In the genomic region with DNA sequence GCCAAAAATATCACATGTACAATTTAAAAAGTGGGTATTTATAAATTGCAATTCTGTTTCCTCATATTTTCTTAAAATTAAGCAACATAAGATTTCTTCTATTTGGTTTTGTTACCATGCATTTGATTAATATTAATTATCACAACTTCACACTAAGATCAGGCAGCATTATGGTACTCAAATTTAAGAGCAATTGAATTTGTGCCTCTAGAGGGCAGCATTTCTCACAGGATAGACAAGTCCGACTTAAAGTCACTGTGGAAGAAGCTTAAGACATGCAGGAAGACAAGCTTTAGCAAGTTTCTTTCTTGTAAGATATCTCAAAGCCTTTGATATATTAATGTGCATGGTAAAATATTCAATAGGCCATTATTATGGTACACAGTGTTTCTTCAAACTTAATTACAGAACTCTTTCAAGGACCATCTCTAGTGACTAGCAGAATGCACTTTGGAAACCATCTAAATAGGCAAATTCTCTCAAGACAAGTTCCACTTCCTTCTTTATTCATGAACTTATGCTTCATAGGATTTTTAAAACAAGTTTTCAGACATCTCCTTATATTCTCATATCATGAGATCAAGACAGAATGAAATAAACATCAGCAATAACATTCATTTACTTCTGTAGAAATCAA, we compare ENCODE assay signal across 8 cellular contexts. TPM values are rescaled to one million over a fixed set of nuclear protein-coding genes. Genes with fewer than 3 reads are reported as not detected.
DNase-seq lines count a peak whose midpoint lies in the region; ATAC-seq and TF ChIP-seq lines count a peak whose summit lies in the region.

No MANE protein-coding gene starts in this region.

- H2AFZ ChIP-seq in DND-41 (ENCODE audit: low read depth, low read length) (no peak overlapping the region), OCI-LY7 (ENCODE audit: low read length) (no peak overlapping the region)

- TF ChIP-seq CTCF in DND-41 (IDR thresholded peaks at IDR 0.05; ENCODE audit: borderline replicate concordance, extremely low read depth, low read length, poor library complexity, severe bottlenecking) = peak; percentile 88
- TF ChIP-seq CTCF in OCI-LY7 (conservative IDR thresholded peaks at IDR 0.05; ENCODE audit: low read length) = peak; percentile 99
- TF ChIP-seq CTCF in glutamatergic neuron (IDR thresholded peaks at IDR 0.05; ENCODE audit: partially characterized antibody, unreplicated experiment) = peak; percentile 84

- H3K79me2 ChIP-seq in DND-41 (ENCODE audit: insufficient read depth, low read length) = peaks cover 44% of the 10 kb centered on the region
- H3K79me2 ChIP-seq in OCI-LY7 (ENCODE audit: insufficient read depth, low read depth, low read length) = peaks cover 92% of the 10 kb centered on the region

- H3K4me2 ChIP-seq in DND-41 (ENCODE audit: insufficient read depth, low read length) (no peak overlapping the region), OCI-LY7 (ENCODE audit: low read length) (peak overlapping the region; percentile 73)

- no TSS peak for BruUV-seq in OCI-LY7 (replicated peaks; lab: Mats Ljungman, UMichigan)

- H3K4me1 Mint-ChIP-seq in glutamatergic neuron (ENCODE audit: low read depth, unreplicated experiment) = peaks cover 9% of the 10 kb centered on the region

- H3K27ac Mint-ChIP-seq in glutamatergic neuron (ENCODE audit: unreplicated experiment) = no peak overlapping the region

- no peak overlapping the region for H3K4me3 Mint-ChIP-seq in glutamatergic neuron (ENCODE audit: unreplicated experiment)

- no peaks in the 10 kb centered on the region for H3K36me3 Mint-ChIP-seq in glutamatergic neuron (ENCODE audit: unreplicated experiment)

- peak; percentile 65 for DNase-seq in DND-41
- DNase-seq in HT1080 (ENCODE audit: low read depth) = peak; percentile 64
- DNase-seq in OCI-LY7 (ENCODE audit: low spot score) = peak; percentile 90
- DNase-seq in activated naive CD4-positive, alpha-beta T cell treated with anti-CD3 and anti-CD28 coated beads, Interleukin-2, amount 50 U/mL, for 16 hours = peak; percentile 22
- no peak for DNase-seq in glutamatergic neuron
- peak; percentile 69 for DNase-seq in putamen (ENCODE audit: low spot score)
- no peak for DNase-seq in NCI-H187 treated with DMSO at 0.1 percent for 48 hours (lab: John Stamatoyannopoulos, UW)

- POLR2A ChIA-PET in OCI-LY7 (lab: Charles Lee) = interaction anchor here (0.9 to 9.2 kb wide), 26 partner anchors 9 to 277 kb away, joined by 3 to 130 read pairs (median 8); a partner anchor contains a TSS

- H3K27me3 ChIP-seq in DND-41 (ENCODE audit: insufficient read depth, low read length, poor library complexity) = no peaks in the 10 kb centered on the region

- no peak overlapping the region for H3K9ac ChIP-seq in DND-41 (ENCODE audit: low read depth, low read length)

- peaks cover 1% of the 10 kb centered on the region for H3K9me3 Mint-ChIP-seq in glutamatergic neuron (ENCODE audit: unreplicated experiment)

- H3K4me1 ChIP-seq in DND-41 (ENCODE audit: insufficient read depth, low read length) = peaks cover 3% of the 10 kb centered on the region; the same call in 1 of the 2 replicates
- H3K4me1 ChIP-seq in OCI-LY7 (ENCODE audit: insufficient read depth, low read length, poor library complexity, severe bottlenecking) = peaks cover 36% of the 10 kb centered on the region

- ATAC-seq in DND-41 (ENCODE audit: insufficient read depth, low read depth) = peak; percentile 93
- peak; percentile 49 for ATAC-seq in GM21360 (IDR thresholded peaks at IDR 0.05; ENCODE audit: unreplicated experiment)

- intact Hi-C loops in OCI-LY7 (cut with micrococcal nuclease; ENCODE audit: unreplicated experiment) = loop anchor here (1.0 to 2.0 kb wide), 5 partner anchors 36 to 234 kb away; a partner anchor contains a TSS

- H3K36me3 ChIP-seq in DND-41 (ENCODE audit: insufficient read depth, low read length) (no peaks in the 10 kb centered on the region), OCI-LY7 (ENCODE audit: insufficient read depth, low read length) (0 out of 2 replicates have a peak, but pooled peaks cover 2% of the 10 kb centered on the region)

- H3K9me3 ChIP-seq in DND-41 (ENCODE audit: insufficient read depth, low read length, severe bottlenecking) (no peaks in the 10 kb centered on the region), OCI-LY7 (ENCODE audit: low read length) (no peaks in the 10 kb centered on the region)

- H3K9me2 ChIP-seq in OCI-LY7 (ENCODE audit: insufficient read depth, low read length) = no peaks in the 10 kb centered on the region

- CTCF ChIA-PET in OCI-LY7 (lab: Charles Lee; ENCODE audit: unreplicated experiment) = interaction anchor here (0.6 to 2.5 kb wide), 4 partner anchors 137 to 209 kb away, joined by 3 to 17 read pairs (median 6); no protein-coding TSS in a partner anchor

- H3K27ac ChIP-seq in DND-41 (ENCODE audit: low read length) = no peak overlapping the region
- H3K27ac ChIP-seq in OCI-LY7 (ENCODE audit: low read depth, low read length, poor library complexity, severe bottlenecking) = peak overlapping the region; percentile 19

- H3K4me3 ChIP-seq in DND-41 (ENCODE audit: low read depth in 1 of 2, low read length in 2 of 2) = no peak overlapping the region
- peak overlapping the region; percentile 17 for H3K4me3 ChIP-seq in OCI-LY7 (ENCODE audit: low read depth, low read length, poor library complexity, severe bottlenecking)

- no peaks in the 10 kb centered on the region for H3K27me3 Mint-ChIP-seq in glutamatergic neuron (ENCODE audit: unreplicated experiment)

- H4K20me1 ChIP-seq in DND-41 (ENCODE audit: insufficient read depth, low read length) (peaks cover 21% of the 10 kb centered on the region; the same call in 1 of the 2 replicates), OCI-LY7 (ENCODE audit: insufficient read depth, low read length) (peaks cover 24% of the 10 kb centered on the region)

RNA-seq across cellular contexts. Expression of a gene that starts 35.0 kb away (rescaled TPM):
- 15.0 and 17.4 TPM in 2 replicates for total RNA-seq in HT1080 (2014; rRNA removed; shearing (Covaris generic))
- polyA plus RNA-seq in HT1080 (2015; cell fraction: cytosol; rRNA removed) = 9.0 and 10.3 TPM in 2 replicates
- polyA plus RNA-seq in HT1080 (2015; cell fraction: nucleus; rRNA removed) = 27.4 and 38.5 TPM in 2 replicates
- total RNA-seq in OCI-LY7 (2014; rRNA removed; shearing (Covaris generic)) = 58.8 and 97.7 TPM in 2 replicates
- total RNA-seq in OCI-LY7 (2022) (97.3 and 102 TPM in 2 replicates), glutamatergic neuron (ENCODE audit: unreplicated experiment) (57.5 TPM)

Comparison
In these comparisons a context has a peak if more than half of its experiments do, and no peak if none do; other contexts are left out.
1. DNase-seq: peak in DND-41 (single experiment), HT1080 (single experiment), OCI-LY7 (single experiment), activated naive CD4-positive, alpha-beta T cell treated with anti-CD3 and anti-CD28 coated beads, Interleukin-2, amount 50 U/mL, for 16 hours (single experiment) and putamen (single experiment); none in glutamatergic neuron (single experiment) and NCI-H187 treated with DMSO at 0.1 percent for 48 hours (single experiment).
2. Peak in every context shown above with its lines, with median percentiles within 50 percentile points of each other: CTCF ChIP-seq.